In the genomic region with DNA sequence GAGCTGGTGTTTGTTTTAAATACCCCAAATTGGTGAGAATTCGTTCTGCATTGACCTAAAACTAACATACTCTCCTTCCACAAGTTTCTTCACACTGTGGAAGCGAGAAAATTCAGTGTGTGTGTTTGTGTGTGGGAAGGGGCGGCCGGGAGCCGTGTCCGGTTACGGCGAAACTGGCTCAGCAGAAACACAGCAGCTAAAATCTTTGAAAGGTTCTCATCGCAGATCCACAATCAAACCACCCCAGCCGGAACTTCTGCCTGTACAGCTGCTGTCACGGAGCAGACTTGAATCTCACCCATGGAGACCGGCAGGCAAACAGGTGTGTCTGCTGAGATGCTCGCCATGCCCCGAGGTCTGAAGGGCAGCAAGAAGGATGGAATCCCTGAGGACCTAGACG, we compare ENCODE assay signal across 1 cellular context. TPM values are rescaled to one million over a fixed set of nuclear protein-coding genes. Genes with fewer than 3 reads are reported as not detected.
"Had no signal": no experiment of that assay in that cellular context is flagged by ENCODE, and none has a peak within 500 bp of the region (broad histone marks: within the 10 kb centered on the region; RNA-seq: fewer than 3 reads in every experiment).

Gene TAF11L3, plus strand, starts transcription at position 301 of the 400 bp plus-strand sequence.

RNA-seq across cellular contexts. Expression of gene TAF11L3, which starts in this region (rescaled TPM):
- polyA plus RNA-seq: SK-N-SH had no signal
